Comparison of ENCODE assay signal across 9 cellular contexts in genomic region chr19:45645068-45645630, GRCh38. TPM values are rescaled to one million over a fixed set of nuclear protein-coding genes. Genes with fewer than 3 reads are reported as not detected.
DNase-seq lines count a peak whose midpoint lies in the region; ATAC-seq and TF ChIP-seq lines count a peak whose summit lies in the region.
"Had no signal": no experiment of that assay in that cellular context is flagged by ENCODE, and none has a peak within 500 bp of the region (broad histone marks: within the 10 kb centered on the region; RNA-seq: fewer than 3 reads in every experiment).

No MANE protein-coding gene starts in this region.

- H3K9me3 Mint-ChIP-seq in activated naive CD4-positive, alpha-beta T cell treated with anti-CD3 and anti-CD28 coated beads for 36 hours = no peaks in the 10 kb centered on the region
- peaks cover 0 to 7% of the 10 kb centered on the region in 2 donors for H3K9me3 Mint-ChIP-seq in activated naive CD4-positive, alpha-beta T cell treated with anti-CD3 and anti-CD28 coated beads, Interleukin-2, amount 50 U/mL, for 72 hours
- no peaks in the 10 kb centered on the region for H3K9me3 Mint-ChIP-seq in activated naive CD8-positive, alpha-beta T cell (ENCODE audit: low read depth)
- H3K9me3 Mint-ChIP-seq in endothelial cell (ENCODE audit: unreplicated experiment) = no peaks in the 10 kb centered on the region

- peak overlapping the region; percentile 63; the same call in 1 of the 2 replicates for H3K4me3 ChIP-seq in iPS-20b (ENCODE audit: low read length)
- H3K4me3 ChIP-seq in testis = peak overlapping the region; percentile 4 to 42

- H3K27ac Mint-ChIP-seq in activated naive CD4-positive, alpha-beta T cell treated with anti-CD3 and anti-CD28 coated beads for 36 hours = no peak overlapping the region
- H3K27ac Mint-ChIP-seq in activated naive CD4-positive, alpha-beta T cell treated with anti-CD3 and anti-CD28 coated beads, Interleukin-2, amount 50 U/mL, for 72 hours = peak overlapping the region in 1 of 2 donors; percentile 83
- H3K27ac Mint-ChIP-seq in activated naive CD8-positive, alpha-beta T cell = no peak overlapping the region
- no peak overlapping the region for H3K27ac Mint-ChIP-seq in endothelial cell (ENCODE audit: unreplicated experiment)

- TF ChIP-seq CTCF in testis (IDR thresholded peaks at IDR 0.05) = no peak
- TF ChIP-seq CTCF in endothelial cell (IDR thresholded peaks at IDR 0.05; ENCODE audit: unreplicated experiment) = no peak

- H3K36me3 Mint-ChIP-seq in activated naive CD4-positive, alpha-beta T cell treated with anti-CD3 and anti-CD28 coated beads for 36 hours (ENCODE audit: low read depth) = peaks cover 7% of the 10 kb centered on the region
- H3K36me3 Mint-ChIP-seq in activated naive CD4-positive, alpha-beta T cell treated with anti-CD3 and anti-CD28 coated beads, Interleukin-2, amount 50 U/mL, for 72 hours = peaks cover 13 to 14% of the 10 kb centered on the region in 2 donors
- peaks cover 7% of the 10 kb centered on the region for H3K36me3 Mint-ChIP-seq in activated naive CD8-positive, alpha-beta T cell
- H3K36me3 Mint-ChIP-seq in endothelial cell (ENCODE audit: low read depth, unreplicated experiment) = peaks cover 5% of the 10 kb centered on the region

- intact Hi-C loops in activated naive CD4-positive, alpha-beta T cell treated with anti-CD3 and anti-CD28 coated beads for 36 hours (cut with micrococcal nuclease) = loop anchor here (10.0 kb wide), 1 partner anchor 200 kb away; no protein-coding TSS in a partner anchor
- intact Hi-C loops in testis (cut with DNase I; ENCODE audit: low total_unique reads) = loop anchor here (10.0 kb wide), 1 partner anchor 120 kb away; no protein-coding TSS in a partner anchor

- H3K27ac ChIP-seq in iPS-20b (ENCODE audit: low read length) (no peak overlapping the region), testis (no peak overlapping the region)

- H3K27me3 ChIP-seq in iPS-20b (ENCODE audit: insufficient read depth, low read length) = peaks cover 18% of the 10 kb centered on the region; the same call in 1 of the 2 replicates
- H3K27me3 ChIP-seq in testis = no peaks in the 10 kb centered on the region

- no peak overlapping the region for H3K9ac ChIP-seq in iPS-20b (ENCODE audit: low read depth, low read length)

- TF ChIP-seq POLR2A in testis (IDR thresholded peaks at IDR 0.05) = no peak

- peaks cover 3% of the 10 kb centered on the region for H3K27me3 Mint-ChIP-seq in activated naive CD4-positive, alpha-beta T cell treated with anti-CD3 and anti-CD28 coated beads for 36 hours (ENCODE audit: low read depth)
- peaks cover 3% of the 10 kb centered on the region for H3K27me3 Mint-ChIP-seq in activated naive CD8-positive, alpha-beta T cell
- peaks cover 8% of the 10 kb centered on the region for H3K27me3 Mint-ChIP-seq in endothelial cell (ENCODE audit: unreplicated experiment)

- CTCF ChIA-PET in activated naive CD4-positive, alpha-beta T cell treated with anti-CD3 and anti-CD28 coated beads for 36 hours (lab: Charles Lee) = interaction anchor here (1.0 to 2.9 kb wide), 2 partner anchors 87 to 150 kb away, joined by 3 to 8 read pairs; no protein-coding TSS in a partner anchor

- no peak for ATAC-seq in activated naive CD4-positive, alpha-beta T cell treated with anti-CD3 and anti-CD28 coated beads, Interleukin-2, amount 50 U/mL, for 72 hours

- no peaks in the 10 kb centered on the region for H3K9me3 ChIP-seq in iPS-20b (ENCODE audit: insufficient read depth, low read depth, low read length)
- H3K9me3 ChIP-seq in testis = no peaks in the 10 kb centered on the region

- peaks cover 34% of the 10 kb centered on the region for H3K4me1 Mint-ChIP-seq in activated naive CD4-positive, alpha-beta T cell treated with anti-CD3 and anti-CD28 coated beads for 36 hours (ENCODE audit: low read depth)
- peaks cover 33% of the 10 kb centered on the region for H3K4me1 Mint-ChIP-seq in activated naive CD8-positive, alpha-beta T cell (ENCODE audit: low read depth)
- H3K4me1 Mint-ChIP-seq in endothelial cell (ENCODE audit: unreplicated experiment) = peaks cover 17% of the 10 kb centered on the region

- DNase-seq in activated naive CD4-positive, alpha-beta T cell treated with anti-CD3 and anti-CD28 coated beads for 36 hours = peak; percentile 37
- DNase-seq in activated naive CD4-positive, alpha-beta T cell treated with anti-CD3 and anti-CD28 coated beads, Interleukin-2, amount 50 U/mL, for 72 hours (ENCODE audit: low spot score in 2 of 2) = no peak
- DNase-seq in testis = no peak
- DNase-seq in endothelial cell (ENCODE audit: low spot score) = no peak
- no peak for DNase-seq in NCI-H524 (lab: John Stamatoyannopoulos, UW)
- DNase-seq in mucosa of gallbladder (ENCODE audit: low spot score) = no peak

- peak overlapping the region; percentile 78 for H3K4me3 Mint-ChIP-seq in activated naive CD4-positive, alpha-beta T cell treated with anti-CD3 and anti-CD28 coated beads for 36 hours
- peak overlapping the region; percentile 80 for H3K4me3 Mint-ChIP-seq in activated naive CD8-positive, alpha-beta T cell
- H3K4me3 Mint-ChIP-seq in endothelial cell (ENCODE audit: unreplicated experiment) = no peak overlapping the region

- H3K4me1 ChIP-seq in iPS-20b (ENCODE audit: insufficient read depth, low read length) = peaks cover 6% of the 10 kb centered on the region; the same call in 1 of the 2 replicates
- peaks cover 22% of the 10 kb centered on the region for H3K4me1 ChIP-seq in testis

- 14 to 21% methylated on average over 8 to 27 of the region's 35 CpGs for whole genome bisulfite sequencing in testis, 2 donors

- H3K36me3 ChIP-seq in iPS-20b (ENCODE audit: insufficient read depth, low read depth, low read length) (no peaks in the 10 kb centered on the region), testis (ENCODE audit: low read depth, missing control alignments) (no peaks in the 10 kb centered on the region)

RNA-seq across cellular contexts. Expression of gene EML2, which starts 6.0 kb away (rescaled TPM):
- 100 to 1,000 TPM; 145 to 159 TPM for total RNA-seq in activated naive CD4-positive, alpha-beta T cell treated with anti-CD3 and anti-CD28 coated beads for 36 hours
- 100 to 1,000 TPM; 142 to 161 TPM for total RNA-seq in activated naive CD4-positive, alpha-beta T cell treated with anti-CD3 and anti-CD28 coated beads, Interleukin-2, amount 50 U/mL, for 72 hours
- 10 to 100 TPM; 36.3 to 48.4 TPM for total RNA-seq in testis
- 28.5 TPM for polyA plus RNA-seq in testis (ENCODE audit: insufficient read depth, low read depth, low replicate concordance)
- total RNA-seq in endothelial cell (ENCODE audit: unreplicated experiment) = 20.3 TPM
- 68.4 TPM for total RNA-seq in mucosa of gallbladder

RNA-seq across cellular contexts. Expression of gene GIPR, which starts 22.9 kb away (rescaled TPM):
- total RNA-seq in activated naive CD4-positive, alpha-beta T cell treated with anti-CD3 and anti-CD28 coated beads for 36 hours = 1 to 10 TPM; 1.8 to 2.3 TPM
- total RNA-seq in activated naive CD4-positive, alpha-beta T cell treated with anti-CD3 and anti-CD28 coated beads, Interleukin-2, amount 50 U/mL, for 72 hours = 10 to 100 TPM in 1 of 2 donors, 1 to 10 TPM in 1; 7.0 to 15.7 TPM
- total RNA-seq in testis = under 1 TPM; 0.16 to 0.74 TPM
- polyA plus RNA-seq in testis (ENCODE audit: insufficient read depth, low read depth, low replicate concordance) = 0.50 TPM
- total RNA-seq in endothelial cell (ENCODE audit: unreplicated experiment) = 1.6 TPM
- 10.3 TPM for total RNA-seq in mucosa of gallbladder

RNA-seq across cellular contexts. Expression of gene GPR4, which starts 43.1 kb away (rescaled TPM):
- total RNA-seq in activated naive CD4-positive, alpha-beta T cell treated with anti-CD3 and anti-CD28 coated beads for 36 hours = not detected
- under 1 TPM in 1 of 2 donors, not detected in 1; 0.09 TPM for total RNA-seq in activated naive CD4-positive, alpha-beta T cell treated with anti-CD3 and anti-CD28 coated beads, Interleukin-2, amount 50 U/mL, for 72 hours
- total RNA-seq in testis = 1 to 10 TPM in 1 of 2 donors, under 1 TPM in 1; 0.81 to 1.9 TPM
- polyA plus RNA-seq in testis (ENCODE audit: insufficient read depth, low read depth, low replicate concordance) = 3.2 TPM
- total RNA-seq in endothelial cell (ENCODE audit: unreplicated experiment) = 13.5 TPM
- total RNA-seq in mucosa of gallbladder = 2.2 TPM
- total RNA-seq: T-helper 2 cell treated with Interferon-gamma antibody and Interleukin-4, amounts not matched to agents 100 ng/mL and 5 ng/mL, for 36 hours had no signal

RNA-seq across cellular contexts. Expression of gene SNRPD2, which starts 46.6 kb away (rescaled TPM):
- total RNA-seq in activated naive CD4-positive, alpha-beta T cell treated with anti-CD3 and anti-CD28 coated beads for 36 hours = 100 to 1,000 TPM; 976 to 988 TPM
- 100 to 1,000 TPM; 755 to 839 TPM for total RNA-seq in activated naive CD4-positive, alpha-beta T cell treated with anti-CD3 and anti-CD28 coated beads, Interleukin-2, amount 50 U/mL, for 72 hours
- total RNA-seq in testis = 100 to 1,000 TPM; 111 to 128 TPM
- 242 TPM for polyA plus RNA-seq in testis (ENCODE audit: insufficient read depth, low read depth, low replicate concordance)
- total RNA-seq in endothelial cell (ENCODE audit: unreplicated experiment) = 479 TPM
- 269 TPM for total RNA-seq in mucosa of gallbladder

RNA-seq across cellular contexts. Expression of gene QPCTL, which starts 47.3 kb away (rescaled TPM):
- 10 to 100 TPM; 12.0 to 14.1 TPM for total RNA-seq in activated naive CD4-positive, alpha-beta T cell treated with anti-CD3 and anti-CD28 coated beads for 36 hours
- total RNA-seq in activated naive CD4-positive, alpha-beta T cell treated with anti-CD3 and anti-CD28 coated beads, Interleukin-2, amount 50 U/mL, for 72 hours = 10 to 100 TPM; 21.0 to 30.6 TPM
- total RNA-seq in testis (1 to 10 TPM; 5.3 to 6.9 TPM), endothelial cell (ENCODE audit: unreplicated experiment) (10.6 TPM), mucosa of gallbladder (8.0 TPM)
- polyA plus RNA-seq in testis (ENCODE audit: insufficient read depth, low read depth, low replicate concordance) = 3.5 TPM
